Comparison of ENCODE assay signal across 11 cellular contexts in the genomic region with DNA sequence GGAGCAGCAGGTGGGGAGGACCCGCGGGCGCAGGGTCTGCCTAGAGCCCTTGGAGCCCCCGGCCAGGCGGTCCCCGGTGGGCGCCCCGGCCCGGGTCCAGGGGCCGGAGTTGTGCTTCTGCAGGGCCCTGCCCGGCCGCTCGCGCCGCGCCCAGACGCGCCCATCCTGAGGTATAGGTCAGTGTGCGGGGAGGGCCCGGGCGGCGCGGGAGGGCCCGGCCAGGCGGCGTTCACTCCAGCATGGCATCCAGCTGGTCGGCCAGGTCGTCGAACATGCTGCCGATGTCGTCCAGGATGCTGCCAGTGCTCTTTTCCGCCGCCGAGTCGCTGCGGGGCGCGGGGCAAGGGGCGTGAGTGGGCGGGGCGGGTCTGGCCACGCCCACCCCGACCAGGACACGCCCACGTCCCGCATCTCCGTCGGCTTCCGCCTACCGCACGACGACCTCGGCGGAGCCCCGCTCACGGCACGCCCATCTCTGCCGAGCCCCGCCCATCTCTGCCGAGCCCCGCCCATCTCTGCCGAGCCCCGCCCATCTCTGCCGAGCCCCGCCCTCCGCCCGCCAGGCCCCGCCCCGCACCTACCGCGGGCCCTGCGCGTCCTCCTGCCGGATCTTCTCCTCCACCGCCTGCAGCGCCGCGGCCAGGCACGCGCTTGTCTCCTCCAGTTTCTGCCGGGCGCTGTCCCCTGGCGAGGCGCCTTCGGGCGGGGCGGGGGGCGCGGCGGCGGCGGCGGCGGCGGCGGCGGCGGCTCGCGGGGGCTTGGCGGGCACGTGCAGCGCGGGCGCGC. TPM values are rescaled to one million over a fixed set of nuclear protein-coding genes. Genes with fewer than 3 reads are reported as not detected.
A peak's percentile ranks its signal among the peaks of the same experiment; 100 is the strongest.
DNase-seq lines count a peak whose midpoint lies in the region; ATAC-seq, FAIRE-seq and TF ChIP-seq lines count a peak whose summit lies in the region.
"Had no signal": no experiment of that assay in that cellular context is flagged by ENCODE, and none has a peak within 500 bp of the region (broad histone marks: within the 10 kb centered on the region; RNA-seq: fewer than 3 reads in every experiment).

No MANE protein-coding gene starts in this region.

- no peak overlapping the region for H4K5ac ChIP-seq in H1 (ENCODE audit: insufficient read length, low read depth, low read length)

- H4K20me1 ChIP-seq in GM23338 (replicated peaks; ENCODE audit: insufficient read depth) (no peaks in the 10 kb centered on the region; the same call in 1 of the 2 replicates), H1 (replicated peaks in 1 of 2; ENCODE audit: control insufficient read depth in 1 of 2, insufficient read depth in 2 of 2, low read length in 2 of 2) (peaks cover 2 to 17% of the 10 kb centered on the region in 2 experiments)

- no peak overlapping the region for H2BK5ac ChIP-seq in H1 (ENCODE audit: low read depth, low read length)

- H2BK15ac ChIP-seq in H1 (ENCODE audit: low read length), result no peak overlapping the region

- H3K4me1 ChIP-seq in GM23338 (ENCODE audit: insufficient read depth), result no peaks in the 10 kb centered on the region
- H3K4me1 ChIP-seq in H1 (replicated peaks in 1 of 4; ENCODE audit: control insufficient read depth in 3 of 4, insufficient read depth in 4 of 4, low read length in 3 of 4), result peaks cover 0 to 7% (median 2%) of the 10 kb centered on the region in 4 experiments; a peak in 4 of 7 replicates
- no peaks in the 10 kb centered on the region for H3K4me1 ChIP-seq in gastrocnemius medialis
- H3K4me1 ChIP-seq in uterus, result no peaks in the 10 kb centered on the region
- H3K4me1 ChIP-seq: lower lobe of right lung had no signal

- DNase-seq in GM23338 (ENCODE audit: low spot score), result peak; percentile 89
- DNase-seq in activated CD4-positive, alpha-beta T cell treated with anti-CD3 and anti-CD28 coated beads for 48 hours, result peak; percentile 64
- DNase-seq in H1 (ENCODE audit: low read depth in 1 of 2, low spot score in 2 of 2), result peak; percentile 62 to 95
- no peak for DNase-seq in gastrocnemius medialis
- no peak for DNase-seq in uterus
- DNase-seq in activated gamma-delta T cell (lab: John Stamatoyannopoulos, UW), result no peak
- no peak for DNase-seq in ACHN
- DNase-seq in dedifferentiated amniotic fluid mesenchymal stem cell (ENCODE audit: extremely low spot score), result no peak
- DNase-seq: lower lobe of right lung had no signal

- no peaks in the 10 kb centered on the region for H3K9me3 ChIP-seq in H1 (ENCODE audit: insufficient read depth in 2 of 2, low read depth in 1 of 2, low read length in 1 of 2)
- no peaks in the 10 kb centered on the region for H3K9me3 ChIP-seq in gastrocnemius medialis
- no peaks in the 10 kb centered on the region for H3K9me3 ChIP-seq in uterus
- H3K9me3 ChIP-seq: lower lobe of right lung had no signal

- H3K9me2 ChIP-seq in GM23338 (ENCODE audit: insufficient read depth), result no peaks in the 10 kb centered on the region

- no peak for FAIRE-seq in H1 (lab: Jason Lieb, UNC)

- POLR2A ChIA-PET in H1 (lab: Charles Lee; ENCODE audit: partially characterized antibody), result interaction anchor here (0.8 to 13.5 kb wide), 7 partner anchors 11 to 106 kb away, joined by 3 to 312 read pairs (median 5); a partner anchor contains a TSS

- H3K4me2 ChIP-seq in GM23338, result peak overlapping the region; percentile 67
- H3K4me2 ChIP-seq in H1 (ENCODE audit: insufficient read depth in 1 of 2, low read depth in 2 of 2, low read length in 2 of 2), result peak overlapping the region; percentile 28 to 61; a peak in 3 of 4 replicates
- H3K4me2 ChIP-seq: smooth muscle cell had no signal

- 77% methylated on average over 27 of the region's 106 CpGs; no CpG with 5 or more reads in 1 of the 2 experiments for WGBS in H1 (ENCODE audit: extremely low coverage in 1 of 2, insufficient coverage in 1 of 2, insufficient read length in 1 of 2, insufficient replicate concordance in 2 of 2, low coverage in 1 of 2, low lambda C conversion rate in 2 of 2, missing lambda C conversion rate in 1 of 2), 2 experiments

- no peak overlapping the region for H3K18ac ChIP-seq in H1 (ENCODE audit: extremely low read depth, low read length)

- no peak for TF ChIP-seq RAD21 in H1 (IDR thresholded peaks at IDR 0.05 in 1 of 2, conservative IDR thresholded peaks at IDR 0.05 in 1 of 2; ENCODE audit: low read depth in 2 of 2, low read length in 2 of 2)

- H4K91ac ChIP-seq in H1 (replicated peaks; ENCODE audit: insufficient read length, low read length), result no peak overlapping the region

- no peak overlapping the region for H3K4ac ChIP-seq in H1 (replicated peaks; ENCODE audit: insufficient read length, low read depth, low read length)

- H3K14ac ChIP-seq in H1 (ENCODE audit: insufficient read length), result no peak overlapping the region

- H3K23me2 ChIP-seq in H1 (ENCODE audit: low read depth, low read length), result peaks cover 2% of the 10 kb centered on the region; the same call in 1 of the 2 replicates

- H2BK12ac ChIP-seq in H1 (ENCODE audit: low read depth, low read length), result no peak overlapping the region

- H3K36me3 ChIP-seq in GM23338 (ENCODE audit: insufficient read depth) (no peaks in the 10 kb centered on the region; the same call in 1 of the 2 replicates), H1 (ENCODE audit: control insufficient read depth in 2 of 4, insufficient read depth in 4 of 4, low read length in 3 of 4) (peaks cover 11 to 39% (median 22%) of the 10 kb centered on the region in 4 experiments; a peak in 7 of 8 replicates), gastrocnemius medialis (peaks cover 0 to 36% of the 10 kb centered on the region in 2 donors), uterus (no peaks in the 10 kb centered on the region)

- CTCF ChIA-PET in H1 (lab: Charles Lee; ENCODE audit: partially characterized antibody), result interaction anchor here (1.0 to 1.4 kb wide), 3 partner anchors 17 to 36 kb away, joined by 3 to 5 read pairs (median 3); a partner anchor contains a TSS

- H2BK20ac ChIP-seq in H1 (ENCODE audit: low read length), result no peak overlapping the region

- H3K27ac ChIP-seq in GM23338 (ENCODE audit: low read depth) (no peak overlapping the region), H1 (ENCODE audit: low read depth, low read length) (no peak overlapping the region), gastrocnemius medialis (no peak overlapping the region), uterus (no peak overlapping the region)
- H3K27ac ChIP-seq: HL-60, lower lobe of right lung had no signal

- H3K9ac ChIP-seq in H1 (replicated peaks in 1 of 4; ENCODE audit: extremely low read depth in 1 of 4, low read depth in 3 of 4, low read length in 3 of 4), result no peak overlapping the region

- H3K79me2 ChIP-seq in GM23338 (replicated peaks; ENCODE audit: insufficient read depth) (no peaks in the 10 kb centered on the region), H1 (ENCODE audit: control insufficient read depth in 1 of 2, insufficient read depth in 2 of 2, low read length in 2 of 2) (no peaks in the 10 kb centered on the region)

- no peak overlapping the region for H2AK5ac ChIP-seq in H1 (ENCODE audit: low read depth, low read length)

- no peak overlapping the region for H2BK120ac ChIP-seq in H1 (replicated peaks; ENCODE audit: low read depth, low read length)

- no peak for TF ChIP-seq EP300 in H1 (IDR thresholded peaks at IDR 0.05; ENCODE audit: borderline replicate concordance in 1 of 2, low read depth in 2 of 2, low read length in 2 of 2)

- H2AFZ ChIP-seq in GM23338 (no peak overlapping the region), H1 (ENCODE audit: low read length) (no peak overlapping the region)

- H3K9me3 Mint-ChIP-seq in GM23338, result no peaks in the 10 kb centered on the region

- TF ChIP-seq POLR2A in H1 (IDR thresholded peaks at IDR 0.05; ENCODE audit: control extremely low read depth in 1 of 2, low read depth in 2 of 2, low read length in 2 of 2) (peak in 1 of 2 experiments; percentile 58; a peak in 1 of 3 replicates), gastrocnemius medialis (IDR thresholded peaks at IDR 0.05) (no peak), uterus (IDR thresholded peaks at IDR 0.05) (no peak)

- H3K4me3 ChIP-seq in GM23338 (peak overlapping the region; percentile 42; the same call in 1 of the 2 replicates), H1 (ENCODE audit: extremely low read depth in 1 of 4, insufficient read depth in 2 of 4, low read depth in 3 of 4, low read length in 4 of 4) (peak overlapping the region in 1 of 4 experiments; percentile 43; a peak in 3 of 8 replicates), gastrocnemius medialis (no peak overlapping the region), uterus (no peak overlapping the region)
- H3K4me3 ChIP-seq: lower lobe of right lung, smooth muscle cell had no signal

- peak; percentile 54 for ATAC-seq in GM23338
- ATAC-seq in gastrocnemius medialis, result peak; percentile 23 to 40

- H3K23ac ChIP-seq in H1 (ENCODE audit: insufficient read length), result no peak overlapping the region

- H4K8ac ChIP-seq in H1 (ENCODE audit: extremely low read depth, insufficient read depth, low read length), result no peak overlapping the region

- H3K27me3 Mint-ChIP-seq in GM23338 (ENCODE audit: insufficient read depth, low read depth, poor library complexity), result peaks cover 14% of the 10 kb centered on the region

- H3K27ac Mint-ChIP-seq in GM23338, result no peak overlapping the region

- TF ChIP-seq CTCF in GM23338 (conservative IDR thresholded peaks at IDR 0.05; ENCODE audit: low read depth in 2 of 2) (no peak), H1 (IDR thresholded peaks at IDR 0.05; ENCODE audit: control extremely low read depth in 1 of 3, insufficient read depth in 1 of 3, low read depth in 1 of 3, low read length in 3 of 3) (no peak), gastrocnemius medialis (IDR thresholded peaks at IDR 0.05 in 4 of 5, conservative IDR thresholded peaks at IDR 0.05 in 1 of 5) (no peak), uterus (IDR thresholded peaks at IDR 0.05) (no peak)

- H3K4me3 Mint-ChIP-seq in GM23338, result no peak overlapping the region

- H3K27me3 ChIP-seq in GM23338 (ENCODE audit: insufficient read depth) (no peaks in the 10 kb centered on the region), H1 (replicated peaks in 1 of 4; ENCODE audit: control insufficient read depth in 3 of 4, extremely low read depth in 1 of 4, insufficient read depth in 3 of 4, low read length in 3 of 4) (no peaks in the 10 kb centered on the region; a peak in 1 of 7 replicates), gastrocnemius medialis (no peaks in the 10 kb centered on the region), uterus (no peaks in the 10 kb centered on the region)

- in situ Hi-C loops in gastrocnemius medialis (cut with MboI; ENCODE audit: low sequenced_read_pairs in 4 of 4) (no loop called here), ACHN (cut with HindIII; ENCODE audit: low pct_ligation_motif_present, low pct_unique_long_range_greater_than_20kb, low sequenced_read_pairs) (no loop called here)

- H3K56ac ChIP-seq in H1 (replicated peaks; ENCODE audit: insufficient read length, low read depth, low read length), result no peak overlapping the region

- 0 out of 2 replicates have a peak, but pooled peaks cover 19% of the 10 kb centered on the region for H3F3A ChIP-seq in GM23338 (replicated peaks; ENCODE audit: low read depth)

- peaks cover 26% of the 10 kb centered on the region for H3K36me3 Mint-ChIP-seq in GM23338 (ENCODE audit: low read depth)

- peaks cover 6% of the 10 kb centered on the region for H3K4me1 Mint-ChIP-seq in GM23338

- no peaks in the 10 kb centered on the region for H3K79me1 ChIP-seq in H1 (ENCODE audit: low read depth, low read length)

- intact Hi-C loops in gastrocnemius medialis (cut with DNase I; ENCODE audit: low total_unique reads) (no loop called here), uterus (cut with DNase I; ENCODE audit: low total_unique reads) (no loop called here)

RNA-seq across cellular contexts. Expression of a gene that starts 17.9 kb away (rescaled TPM):
- total RNA-seq in GM23338 (2014; rRNA removed; shearing (Covaris generic)), result 2.4 and 6.2 TPM in 2 replicates
- polyA plus RNA-seq in GM23338 (2016; fragmentation: Nextera tagmentation; extraction: Ambion mirVana) (1.0 TPM in 2 replicates), H1 (2011; rRNA removed) (1.2 and 2.7 TPM in 2 replicates)
- 6.4 and 6.5 TPM in 2 replicates for total RNA-seq in H1 (2021; fragmentation: NEBNext Ultra II Directional; extraction: Animal tissue kit (Norgen Biotek cat#: 25700))
- polyA plus RNA-seq in H1 (2011; cell fraction: cytosol; rRNA removed), result 2.0 TPM
- polyA plus RNA-seq in H1 (2011; cell fraction: nucleus; rRNA removed), result 9.8 TPM
- 2.7 to 3.7 TPM (median 3.2 TPM) in 4 replicates for polyA plus RNA-seq in H1 (2012, experiment 1 of 2)
- polyA plus RNA-seq in H1 (2012, experiment 2 of 2), result 2.8 TPM
- 2.0 TPM for polyA plus RNA-seq in H1 (2013, experiment 1 of 2)
- 1.9 TPM for polyA plus RNA-seq in H1 (2013, experiment 2 of 2)
- polyA minus RNA-seq in H1 (2011; rRNA and poly(A)+ RNA removed), result 0.93 and 1.9 TPM in 2 replicates
- polyA minus RNA-seq in H1 (2011; cell fraction: cytosol; rRNA and poly(A)+ RNA removed), result 4.5 TPM
- 4.4 TPM for polyA minus RNA-seq in H1 (2011; cell fraction: nucleus; rRNA and poly(A)+ RNA removed)
- total RNA-seq in gastrocnemius medialis (under 1 TPM in 3 of 4 donors, not detected in 1; 0.07 to 0.51 (median 0.10) TPM), uterus (1 to 10 TPM in 1 of 4 donors, under 1 TPM in 1, not detected in 2; 0.40 to 2.7 TPM)

RNA-seq across cellular contexts. Expression of a gene that starts 22.9 kb away (rescaled TPM):
- 133 and 143 TPM in 2 replicates for total RNA-seq in GM23338 (2014; rRNA removed; shearing (Covaris generic))
- polyA plus RNA-seq in GM23338 (2016; fragmentation: Nextera tagmentation; extraction: Ambion mirVana) (36.4 and 41.4 TPM in 2 replicates), H1 (2011; rRNA removed) (96.8 and 140 TPM in 2 replicates)
- 148 and 155 TPM in 2 replicates for total RNA-seq in H1 (2021; fragmentation: NEBNext Ultra II Directional; extraction: Animal tissue kit (Norgen Biotek cat#: 25700))
- polyA plus RNA-seq in H1 (2011; cell fraction: cytosol; rRNA removed), result 87.7 TPM
- polyA plus RNA-seq in H1 (2011; cell fraction: nucleus; rRNA removed), result 166 TPM
- polyA plus RNA-seq in H1 (2012, experiment 1 of 2), result 72.2 to 138 TPM (median 118 TPM) in 4 replicates
- polyA plus RNA-seq in H1 (2012, experiment 2 of 2), result 99.5 TPM
- polyA plus RNA-seq in H1 (2013, experiment 1 of 2), result 119 TPM
- 114 TPM for polyA plus RNA-seq in H1 (2013, experiment 2 of 2)
- polyA minus RNA-seq in H1 (2011; rRNA and poly(A)+ RNA removed), result 88.7 and 112 TPM in 2 replicates
- 80.9 TPM for polyA minus RNA-seq in H1 (2011; cell fraction: cytosol; rRNA and poly(A)+ RNA removed)
- polyA minus RNA-seq in H1 (2011; cell fraction: nucleus; rRNA and poly(A)+ RNA removed), result 56.2 TPM
- total RNA-seq in gastrocnemius medialis (10 to 100 TPM; 39.5 to 71.4 (median 55.9) TPM), uterus (10 to 100 TPM; 15.3 to 97.1 (median 51.7) TPM)

RNA-seq across cellular contexts. Expression of a gene that starts 26.7 kb away (rescaled TPM):
- total RNA-seq in GM23338 (2014; rRNA removed; shearing (Covaris generic)), result 98.1 and 138 TPM in 2 replicates
- polyA plus RNA-seq in GM23338 (2016; fragmentation: Nextera tagmentation; extraction: Ambion mirVana), result 55.3 and 58.8 TPM in 2 replicates
- 67.6 and 69.6 TPM in 2 replicates for total RNA-seq in H1 (2021; fragmentation: NEBNext Ultra II Directional; extraction: Animal tissue kit (Norgen Biotek cat#: 25700))
- polyA plus RNA-seq in H1 (2011; rRNA removed), result 321 and 440 TPM in 2 replicates
- 218 TPM for polyA plus RNA-seq in H1 (2011; cell fraction: cytosol; rRNA removed)
- polyA plus RNA-seq in H1 (2011; cell fraction: nucleus; rRNA removed), result 354 TPM
- 47.7 to 104 TPM (median 94.8 TPM) in 4 replicates for polyA plus RNA-seq in H1 (2012, experiment 1 of 2)
- polyA plus RNA-seq in H1 (2012, experiment 2 of 2), result 87.2 TPM
- polyA plus RNA-seq in H1 (2013, experiment 1 of 2), result 57.1 TPM
- polyA plus RNA-seq in H1 (2013, experiment 2 of 2), result 56.1 TPM
- polyA minus RNA-seq in H1 (2011; rRNA and poly(A)+ RNA removed), result 88.3 and 98.1 TPM in 2 replicates
- polyA minus RNA-seq in H1 (2011; cell fraction: cytosol; rRNA and poly(A)+ RNA removed), result 67.9 TPM
- 111 TPM for polyA minus RNA-seq in H1 (2011; cell fraction: nucleus; rRNA and poly(A)+ RNA removed)
- 10 to 100 TPM; 40.3 to 77.0 (median 73.5) TPM for total RNA-seq in gastrocnemius medialis
- 10 to 100 TPM in 3 of 4 donors, 1 to 10 TPM in 1; 9.3 to 32.8 (median 21.5) TPM for total RNA-seq in uterus

RNA-seq across cellular contexts. Expression of a gene that starts 30.1 kb away (rescaled TPM):
- 3.7 and 4.1 TPM in 2 replicates for total RNA-seq in GM23338 (2014; rRNA removed; shearing (Covaris generic))
- polyA plus RNA-seq in GM23338 (2016; fragmentation: Nextera tagmentation; extraction: Ambion mirVana) (8.7 and 11.6 TPM in 2 replicates), H1 (2011; rRNA removed) (5.4 and 6.6 TPM in 2 replicates)
- 4.3 and 5.3 TPM in 2 replicates for total RNA-seq in H1 (2021; fragmentation: NEBNext Ultra II Directional; extraction: Animal tissue kit (Norgen Biotek cat#: 25700))
- 7.4 TPM for polyA plus RNA-seq in H1 (2011; cell fraction: cytosol; rRNA removed)
- 23.2 TPM for polyA plus RNA-seq in H1 (2011; cell fraction: nucleus; rRNA removed)
- polyA plus RNA-seq in H1 (2012, experiment 1 of 2), result 6.8 to 14.2 TPM (median 12.7 TPM) in 4 replicates
- 4.8 TPM for polyA plus RNA-seq in H1 (2012, experiment 2 of 2)
- polyA plus RNA-seq in H1 (2013, experiment 1 of 2), result 11.6 TPM
- polyA plus RNA-seq in H1 (2013, experiment 2 of 2), result 13.9 TPM
- polyA minus RNA-seq in H1 (2011; rRNA and poly(A)+ RNA removed), result 2.4 and 2.6 TPM in 2 replicates
- 2.0 TPM for polyA minus RNA-seq in H1 (2011; cell fraction: cytosol; rRNA and poly(A)+ RNA removed)
- polyA minus RNA-seq in H1 (2011; cell fraction: nucleus; rRNA and poly(A)+ RNA removed), result 3.2 TPM
- total RNA-seq in gastrocnemius medialis (1 to 10 TPM in 2 of 4 donors, not detected in 2; 1.3 to 4.2 TPM), uterus (under 1 TPM in 1 of 4 donors, not detected in 3; 0.21 TPM)
- total RNA-seq: smooth muscle cell had no signal

RNA-seq across cellular contexts. Expression of a gene that starts 32.1 kb away (rescaled TPM):
- 3.8 and 5.3 TPM in 2 replicates for total RNA-seq in GM23338 (2014; rRNA removed; shearing (Covaris generic))
- 4.8 and 6.3 TPM in 2 replicates for polyA plus RNA-seq in GM23338 (2016; fragmentation: Nextera tagmentation; extraction: Ambion mirVana)
- total RNA-seq in H1 (2021; fragmentation: NEBNext Ultra II Directional; extraction: Animal tissue kit (Norgen Biotek cat#: 25700)), result 6.1 and 8.5 TPM in 2 replicates
- polyA plus RNA-seq in H1 (2011; rRNA removed), result 8.6 and 14.2 TPM in 2 replicates
- 9.8 TPM for polyA plus RNA-seq in H1 (2011; cell fraction: cytosol; rRNA removed)
- polyA plus RNA-seq in H1 (2011; cell fraction: nucleus; rRNA removed), result 97.1 TPM
- 6.1 to 13.0 TPM (median 8.1 TPM) in 4 replicates for polyA plus RNA-seq in H1 (2012, experiment 1 of 2)
- polyA plus RNA-seq in H1 (2012, experiment 2 of 2), result 12.6 TPM
- 4.7 TPM for polyA plus RNA-seq in H1 (2013, experiment 1 of 2)
- 3.5 TPM for polyA plus RNA-seq in H1 (2013, experiment 2 of 2)
- polyA minus RNA-seq in H1 (2011; rRNA and poly(A)+ RNA removed), result 1.00 and 1.0 TPM in 2 replicates
- 3.2 TPM for polyA minus RNA-seq in H1 (2011; cell fraction: cytosol; rRNA and poly(A)+ RNA removed)
- 9.2 TPM for polyA minus RNA-seq in H1 (2011; cell fraction: nucleus; rRNA and poly(A)+ RNA removed)
- total RNA-seq in gastrocnemius medialis, result 1 to 10 TPM in 3 of 4 donors, under 1 TPM in 1; 0.15 to 2.2 (median 1.4) TPM
- 10 to 100 TPM in 1 of 4 donors, 1 to 10 TPM in 3; 1.2 to 16.9 (median 1.7) TPM for total RNA-seq in uterus

Comparison
In these comparisons a context has a peak if more than half of its experiments do, and no peak if none do; other contexts are left out.
1. DNase-seq: peak in GM23338 (single experiment), activated CD4-positive, alpha-beta T cell treated with anti-CD3 and anti-CD28 coated beads for 48 hours (single experiment) and H1 (2 of 2); none in gastrocnemius medialis (0 of 2), uterus (0 of 2), activated gamma-delta T cell (single experiment), ACHN (single experiment) and dedifferentiated amniotic fluid mesenchymal stem cell (single experiment).